In the genomic region with DNA sequence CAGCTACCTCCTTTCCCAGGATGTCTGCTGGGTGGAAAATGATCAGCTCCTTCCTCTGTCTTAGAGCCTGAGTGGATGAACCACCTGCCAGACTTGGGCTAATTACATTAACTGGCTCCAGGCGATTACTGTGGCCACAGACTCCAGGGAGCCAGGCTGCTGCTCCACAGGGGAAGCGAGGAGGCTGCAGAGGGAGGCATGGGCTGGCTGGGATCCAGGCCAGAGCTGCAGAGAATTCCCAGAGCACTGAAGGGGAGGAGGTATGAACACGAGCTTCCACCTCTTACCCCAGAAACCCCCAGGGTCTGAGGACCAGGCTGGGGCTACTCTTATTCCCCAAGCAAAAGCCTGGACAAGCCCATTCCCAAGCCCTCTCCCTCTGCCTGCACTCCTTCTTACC, we compare ENCODE assay signal across 16 cellular contexts.
A peak's percentile ranks its signal among the peaks of the same experiment; 100 is the strongest.
DNase-seq lines count a peak whose midpoint lies in the region; ATAC-seq, FAIRE-seq and TF ChIP-seq lines count a peak whose summit lies in the region.
"Had no signal": no experiment of that assay in that cellular context is flagged by ENCODE, and none has a peak within 500 bp of the region (broad histone marks: within the 10 kb centered on the region; RNA-seq: fewer than 3 reads in every experiment).

No MANE protein-coding gene starts in this region.

- no peak overlapping the region for H3K27ac Mint-ChIP-seq in activated T-helper 17 cell treated with anti-CD3 and anti-CD28 coated beads, Interleukin-2, amount 50 U/mL, for 72 hours
- H3K27ac Mint-ChIP-seq: activated CD4-positive, alpha-beta memory T cell treated with anti-CD3 and anti-CD28 coated beads, Interleukin-2, amount 10 ng/mL, durations not matched to agents 7 days and 5 days; CD8-positive, alpha-beta T cell; IgD-negative memory B cell; stimulated activated effector memory CD8-positive, alpha-beta T cell treated with anti-CD3 and anti-CD28 coated beads, Interleukin-12 subunit alpha, Interleukin-12 subunit beta, amount 100 ng/mL, for 72 hours had no signal

- peaks cover 14% of the 10 kb centered on the region for H3K27me3 Mint-ChIP-seq in activated T-helper 17 cell treated with anti-CD3 and anti-CD28 coated beads, Interleukin-2, amount 50 U/mL, for 72 hours
- H3K27me3 Mint-ChIP-seq: activated CD4-positive, alpha-beta memory T cell treated with anti-CD3 and anti-CD28 coated beads, Interleukin-2, amount 10 ng/mL, durations not matched to agents 7 days and 5 days had no signal

- H3K4me1 Mint-ChIP-seq in activated T-helper 17 cell treated with anti-CD3 and anti-CD28 coated beads, Interleukin-2, amount 50 U/mL, for 72 hours: no peaks in the 10 kb centered on the region
- H3K4me1 Mint-ChIP-seq: activated CD4-positive, alpha-beta memory T cell treated with anti-CD3 and anti-CD28 coated beads, Interleukin-2, amount 10 ng/mL, durations not matched to agents 7 days and 5 days; stimulated activated effector memory CD8-positive, alpha-beta T cell treated with anti-CD3 and anti-CD28 coated beads, Interleukin-12 subunit alpha, Interleukin-12 subunit beta, amount 100 ng/mL, for 72 hours had no signal

- TF ChIP-seq CTCF in D721Med (IDR thresholded peaks at IDR 0.05; ENCODE audit: insufficient read depth, missing control alignments): no peak

- no peak for ATAC-seq in activated T-helper 17 cell treated with anti-CD3 and anti-CD28 coated beads, Interleukin-2, amount 50 U/mL, for 72 hours (replicated peaks)
- ATAC-seq in HG02938 (IDR thresholded peaks at IDR 0.05; ENCODE audit: unreplicated experiment): no peak
- ATAC-seq: CD8-positive, alpha-beta T cell; left lobe of liver; stimulated activated effector memory CD8-positive, alpha-beta T cell treated with anti-CD3 and anti-CD28 coated beads, Interleukin-12 subunit alpha, Interleukin-12 subunit beta, amount 100 ng/mL, for 72 hours had no signal

- H3K36me3 Mint-ChIP-seq in activated T-helper 17 cell treated with anti-CD3 and anti-CD28 coated beads, Interleukin-2, amount 50 U/mL, for 72 hours (ENCODE audit: low read depth): no peaks in the 10 kb centered on the region
- H3K36me3 Mint-ChIP-seq: CD8-positive, alpha-beta T cell; IgD-negative memory B cell; stimulated activated effector memory CD8-positive, alpha-beta T cell treated with anti-CD3 and anti-CD28 coated beads, Interleukin-12 subunit alpha, Interleukin-12 subunit beta, amount 100 ng/mL, for 72 hours had no signal

- no peaks in the 10 kb centered on the region for H3K9me3 Mint-ChIP-seq in activated T-helper 17 cell treated with anti-CD3 and anti-CD28 coated beads, Interleukin-2, amount 50 U/mL, for 72 hours
- H3K9me3 Mint-ChIP-seq: activated CD4-positive, alpha-beta memory T cell treated with anti-CD3 and anti-CD28 coated beads, Interleukin-2, amount 10 ng/mL, durations not matched to agents 7 days and 5 days; stimulated activated effector memory CD8-positive, alpha-beta T cell treated with anti-CD3 and anti-CD28 coated beads, Interleukin-12 subunit alpha, Interleukin-12 subunit beta, amount 100 ng/mL, for 72 hours had no signal

- peak; percentile 26 for DNase-seq in D721Med (ENCODE audit: insufficient read length, low spot score)
- DNase-seq in NCI-H1105 treated with DMSO at 0.1 percent for 48 hours (lab: John Stamatoyannopoulos, UW): peak; percentile 95
- DNase-seq in NCI-H446 treated with DMSO at 0.1 percent for 48 hours (lab: John Stamatoyannopoulos, UW): peak; percentile 87
- DNase-seq in cerebellum (ENCODE audit: low spot score): peak; percentile 60
- DNase-seq in UCSD-AML1 (lab: John Stamatoyannopoulos, UW; ENCODE audit: unreplicated experiment): no peak
- DNase-seq in activated CD4-positive, CD25-positive, alpha-beta regulatory T cell (lab: John Stamatoyannopoulos, UW): no peak
- DNase-seq: ACHN; activated CD4-positive, alpha-beta memory T cell treated with anti-CD3 and anti-CD28 coated beads, Interleukin-2, amount 10 ng/mL, durations not matched to agents 7 days and 5 days; CD8-positive, alpha-beta T cell; tibial artery had no signal

- no peak overlapping the region for H3K4me3 Mint-ChIP-seq in activated T-helper 17 cell treated with anti-CD3 and anti-CD28 coated beads, Interleukin-2, amount 50 U/mL, for 72 hours
- H3K4me3 Mint-ChIP-seq: activated CD4-positive, alpha-beta memory T cell treated with anti-CD3 and anti-CD28 coated beads, Interleukin-2, amount 10 ng/mL, durations not matched to agents 7 days and 5 days; CD8-positive, alpha-beta T cell; IgD-negative memory B cell; stimulated activated effector memory CD8-positive, alpha-beta T cell treated with anti-CD3 and anti-CD28 coated beads, Interleukin-12 subunit alpha, Interleukin-12 subunit beta, amount 100 ng/mL, for 72 hours had no signal

- FAIRE-seq in D721Med (lab: Jason Lieb, UNC): no peak
- FAIRE-seq: TTC549 had no signal

Comparison
In these comparisons a context has a peak if more than half of its experiments do, and no peak if none do; other contexts are left out.
1. DNase-seq: peak in D721Med (single experiment), NCI-H1105 treated with DMSO at 0.1 percent for 48 hours (single experiment), NCI-H446 treated with DMSO at 0.1 percent for 48 hours (single experiment) and cerebellum (single experiment); none in UCSD-AML1 (single experiment) and activated CD4-positive, CD25-positive, alpha-beta regulatory T cell (0 of 4).